Comparison of ENCODE assay signal across 1 cellular context in genomic region chr13:73901324-73902068, GRCh38.
TF ChIP-seq lines count a peak whose summit lies in the region.

No MANE protein-coding gene starts in this region.

TF ChIP-seq in GM23338, 12 proteins besides CTCF, POLR2A, EP300 and RAD21 (continued from another document):
- TF ChIP-seq, protein P1, sequence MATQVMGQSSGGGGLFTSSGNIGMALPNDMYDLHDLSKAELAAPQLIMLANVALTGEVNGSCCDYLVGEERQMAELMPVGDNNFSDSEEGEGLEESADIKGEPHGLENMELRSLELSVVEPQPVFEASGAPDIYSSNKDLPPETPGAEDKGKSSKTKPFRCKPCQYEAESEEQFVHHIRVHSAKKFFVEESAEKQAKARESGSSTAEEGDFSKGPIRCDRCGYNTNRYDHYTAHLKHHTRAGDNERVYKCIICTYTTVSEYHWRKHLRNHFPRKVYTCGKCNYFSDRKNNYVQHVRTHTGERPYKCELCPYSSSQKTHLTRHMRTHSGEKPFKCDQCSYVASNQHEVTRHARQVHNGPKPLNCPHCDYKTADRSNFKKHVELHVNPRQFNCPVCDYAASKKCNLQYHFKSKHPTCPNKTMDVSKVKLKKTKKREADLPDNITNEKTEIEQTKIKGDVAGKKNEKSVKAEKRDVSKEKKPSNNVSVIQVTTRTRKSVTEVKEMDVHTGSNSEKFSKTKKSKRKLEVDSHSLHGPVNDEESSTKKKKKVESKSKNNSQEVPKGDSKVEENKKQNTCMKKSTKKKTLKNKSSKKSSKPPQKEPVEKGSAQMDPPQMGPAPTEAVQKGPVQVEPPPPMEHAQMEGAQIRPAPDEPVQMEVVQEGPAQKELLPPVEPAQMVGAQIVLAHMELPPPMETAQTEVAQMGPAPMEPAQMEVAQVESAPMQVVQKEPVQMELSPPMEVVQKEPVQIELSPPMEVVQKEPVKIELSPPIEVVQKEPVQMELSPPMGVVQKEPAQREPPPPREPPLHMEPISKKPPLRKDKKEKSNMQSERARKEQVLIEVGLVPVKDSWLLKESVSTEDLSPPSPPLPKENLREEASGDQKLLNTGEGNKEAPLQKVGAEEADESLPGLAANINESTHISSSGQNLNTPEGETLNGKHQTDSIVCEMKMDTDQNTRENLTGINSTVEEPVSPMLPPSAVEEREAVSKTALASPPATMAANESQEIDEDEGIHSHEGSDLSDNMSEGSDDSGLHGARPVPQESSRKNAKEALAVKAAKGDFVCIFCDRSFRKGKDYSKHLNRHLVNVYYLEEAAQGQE (IDR thresholded peaks at IDR 0.05; ENCODE audit: unreplicated experiment): no peak
- TF ChIP-seq ZNF331 (CRISPR knock-in tag; IDR thresholded peaks at IDR 0.05; ENCODE audit: low read depth) (no peak), CREB1 (CRISPR knock-in tag; IDR thresholded peaks at IDR 0.05; ENCODE audit: low read depth) (no peak), EZH2 (IDR thresholded peaks at IDR 0.05; ENCODE audit: low read depth, unreplicated experiment) (no peak), NANOG (IDR thresholded peaks at IDR 0.05; ENCODE audit: borderline replicate concordance) (no peak), POLR2AphosphoS5 (IDR thresholded peaks at IDR 0.05; ENCODE audit: low read depth) (no peak), JUNB (IDR thresholded peaks at IDR 0.05; ENCODE audit: unreplicated experiment) (no peak), STAT1 (IDR thresholded peaks at IDR 0.05; ENCODE audit: unreplicated experiment) (no peak), ZNF114 (CRISPR knock-in tag; IDR thresholded peaks at IDR 0.05) (no peak)
- TF ChIP-seq, protein P2, sequence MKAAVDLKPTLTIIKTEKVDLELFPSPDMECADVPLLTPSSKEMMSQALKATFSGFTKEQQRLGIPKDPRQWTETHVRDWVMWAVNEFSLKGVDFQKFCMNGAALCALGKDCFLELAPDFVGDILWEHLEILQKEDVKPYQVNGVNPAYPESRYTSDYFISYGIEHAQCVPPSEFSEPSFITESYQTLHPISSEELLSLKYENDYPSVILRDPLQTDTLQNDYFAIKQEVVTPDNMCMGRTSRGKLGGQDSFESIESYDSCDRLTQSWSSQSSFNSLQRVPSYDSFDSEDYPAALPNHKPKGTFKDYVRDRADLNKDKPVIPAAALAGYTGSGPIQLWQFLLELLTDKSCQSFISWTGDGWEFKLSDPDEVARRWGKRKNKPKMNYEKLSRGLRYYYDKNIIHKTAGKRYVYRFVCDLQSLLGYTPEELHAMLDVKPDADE (IDR thresholded peaks at IDR 0.05): no peak
